9 cellular contexts compared by ENCODE assay signal in genomic region chr4:123564758-123565346, GRCh38.
DNase-seq lines count a peak whose midpoint lies in the region; ATAC-seq, FAIRE-seq and TF ChIP-seq lines count a peak whose summit lies in the region.
"Had no signal": no experiment of that assay in that cellular context is flagged by ENCODE, and none has a peak within 500 bp of the region (broad histone marks: within the 10 kb centered on the region; RNA-seq: fewer than 3 reads in every experiment).

No MANE protein-coding gene starts in this region.

- H2AFZ ChIP-seq in endothelial cell of umbilical vein (ENCODE audit: low read depth, low read length): no peak overlapping the region

- peaks cover 2 to 5% of the 10 kb centered on the region in 2 experiments for H3K27me3 ChIP-seq in endothelial cell of umbilical vein (ENCODE audit: control insufficient read depth in 2 of 2, insufficient read depth in 2 of 2, low read length in 2 of 2)
- no peaks in the 10 kb centered on the region for H3K27me3 ChIP-seq in upper lobe of right lung

- H4K20me1 ChIP-seq in endothelial cell of umbilical vein (replicated peaks; ENCODE audit: control insufficient read depth, extremely low read depth, insufficient read depth, low read length): no peaks in the 10 kb centered on the region

- H3K4me1 ChIP-seq in endothelial cell of umbilical vein (ENCODE audit: control insufficient read depth, extremely low read depth, insufficient read depth, low read length) (peaks cover 5% of the 10 kb centered on the region), upper lobe of right lung (no peaks in the 10 kb centered on the region)

- FAIRE-seq in GM19239 (lab: Jason Lieb, UNC) (peak; percentile 97), endothelial cell of umbilical vein (lab: Jason Lieb, UNC) (peak; percentile 79)

- peaks cover 3% of the 10 kb centered on the region for H3K9me3 Mint-ChIP-seq in activated CD4-positive, alpha-beta T cell treated with anti-CD3 and anti-CD28 coated beads, Interleukin-2, amount 10 ng/mL, durations not matched to agents 7 days and 5 days
- H3K9me3 Mint-ChIP-seq in naive thymus-derived CD8-positive, alpha-beta T cell: no peaks in the 10 kb centered on the region

- CTCF ChIA-PET in activated CD4-positive, alpha-beta T cell treated with anti-CD3 and anti-CD28 coated beads, Interleukin-2, amount 10 ng/mL, durations not matched to agents 7 days and 5 days (lab: Charles Lee): interaction anchor here (0.5 to 2.5 kb wide), 12 partner anchors 10 to 170 kb away, joined by 3 to 17 read pairs (median 3); no protein-coding TSS in a partner anchor
- CTCF ChIA-PET in endothelial cell of umbilical vein (lab: Charles Lee): interaction anchor here (0.5 to 3.2 kb wide), 41 partner anchors 10 to 547 kb away, joined by 3 to 30 read pairs (median 5); partner anchors contain the start of gene SPRY1

- no peak for TF ChIP-seq POLR2A in endothelial cell of umbilical vein (IDR thresholded peaks at IDR 0.05; ENCODE audit: low read depth, low read length)

- H3K9ac ChIP-seq in endothelial cell of umbilical vein (replicated peaks; ENCODE audit: extremely low read depth, insufficient read depth, low read length): no peak overlapping the region

- no peaks in the 10 kb centered on the region for H3K9me3 ChIP-seq in endothelial cell of umbilical vein (replicated peaks; ENCODE audit: control insufficient read depth, insufficient read depth, low read length)
- H3K9me3 ChIP-seq in upper lobe of right lung: no peaks in the 10 kb centered on the region

- BruUV-seq in endothelial cell of umbilical vein (replicated peaks; lab: Mats Ljungman, UMichigan): no TSS peak

- H3K9me1 ChIP-seq in endothelial cell of umbilical vein (replicated peaks; ENCODE audit: control insufficient read depth, extremely low read depth, insufficient read depth, low read length): no peaks in the 10 kb centered on the region

- dilution Hi-C loops in endothelial cell of umbilical vein (cut with MboI; ENCODE audit: extremely low pct_ligation_motif_present, low sequenced_read_pairs): no loop called here

- H3K4me1 Mint-ChIP-seq in activated CD4-positive, alpha-beta T cell treated with anti-CD3 and anti-CD28 coated beads, Interleukin-2, amount 10 ng/mL, durations not matched to agents 7 days and 5 days: peaks cover 1% of the 10 kb centered on the region
- H3K4me1 Mint-ChIP-seq in naive thymus-derived CD8-positive, alpha-beta T cell: peaks cover 2 to 6% (median 3%) of the 10 kb centered on the region in 4 donors

- H3K27me3 Mint-ChIP-seq in activated CD4-positive, alpha-beta T cell treated with anti-CD3 and anti-CD28 coated beads, Interleukin-2, amount 10 ng/mL, durations not matched to agents 7 days and 5 days: peaks cover 20% of the 10 kb centered on the region
- peaks cover 0 to 7% (median 0%) of the 10 kb centered on the region in 5 donors for H3K27me3 Mint-ChIP-seq in naive thymus-derived CD8-positive, alpha-beta T cell
- H3K27me3 Mint-ChIP-seq: activated naive CD4-positive, alpha-beta T cell treated with anti-CD3 and anti-CD28 coated beads, Interleukin-2, amount 50 U/mL, for 24 hours had no signal

- H3K4me2 ChIP-seq in endothelial cell of umbilical vein (ENCODE audit: insufficient read depth, low read length): no peak overlapping the region

- H3K4me3 ChIP-seq in endothelial cell of umbilical vein (replicated peaks in 1 of 3; ENCODE audit: insufficient read depth in 1 of 3, low read depth in 1 of 3, low read length in 3 of 3): no peak overlapping the region
- no peak overlapping the region for H3K4me3 ChIP-seq in upper lobe of right lung

- H3K4me3 Mint-ChIP-seq in activated CD4-positive, alpha-beta T cell treated with anti-CD3 and anti-CD28 coated beads, Interleukin-2, amount 10 ng/mL, durations not matched to agents 7 days and 5 days: no peak overlapping the region
- H3K4me3 Mint-ChIP-seq in naive thymus-derived CD8-positive, alpha-beta T cell: no peak overlapping the region
- H3K4me3 Mint-ChIP-seq: activated naive CD4-positive, alpha-beta T cell treated with anti-CD3 and anti-CD28 coated beads, Interleukin-2, amount 50 U/mL, for 24 hours had no signal

- ATAC-seq in HG03175 (IDR thresholded peaks at IDR 0.05; ENCODE audit: unreplicated experiment): peak; percentile 100
- peak; percentile 100 for ATAC-seq in naive thymus-derived CD8-positive, alpha-beta T cell
- ATAC-seq in upper lobe of right lung: peak; percentile 100

- intact Hi-C loops in endothelial cell of umbilical vein (cut with micrococcal nuclease): loop anchor here (1.0 to 5.0 kb wide), 6 partner anchors 52 to 546 kb away; no protein-coding TSS in a partner anchor
- intact Hi-C loops in upper lobe of right lung (cut with DNase I): no loop called here

- no peaks in the 10 kb centered on the region for H3K36me3 Mint-ChIP-seq in activated CD4-positive, alpha-beta T cell treated with anti-CD3 and anti-CD28 coated beads, Interleukin-2, amount 10 ng/mL, durations not matched to agents 7 days and 5 days (ENCODE audit: low read depth)
- H3K36me3 Mint-ChIP-seq in naive thymus-derived CD8-positive, alpha-beta T cell: no peaks in the 10 kb centered on the region
- H3K36me3 Mint-ChIP-seq: activated naive CD4-positive, alpha-beta T cell treated with anti-CD3 and anti-CD28 coated beads, Interleukin-2, amount 50 U/mL, for 24 hours had no signal

- TF ChIP-seq CTCF in endothelial cell of umbilical vein (IDR thresholded peaks at IDR 0.05; ENCODE audit: extremely low read depth in 1 of 2, insufficient read depth in 1 of 2, low read depth in 1 of 2, low read length in 2 of 2) (peak; percentile 81 to 84), upper lobe of right lung (IDR thresholded peaks at IDR 0.05) (peak; percentile 81)

- H3K36me3 ChIP-seq in endothelial cell of umbilical vein (ENCODE audit: control insufficient read depth in 2 of 2, extremely low read depth in 1 of 2, insufficient read depth in 2 of 2, low read length in 2 of 2) (no peaks in the 10 kb centered on the region), upper lobe of right lung (no peaks in the 10 kb centered on the region)

- POLR2A ChIA-PET in activated CD4-positive, alpha-beta T cell treated with anti-CD3 and anti-CD28 coated beads, Interleukin-2, amount 10 ng/mL, durations not matched to agents 7 days and 5 days (lab: Charles Lee): no interaction called here
- POLR2A ChIA-PET in endothelial cell of umbilical vein (lab: Charles Lee): no interaction called here
- POLR2A ChIA-PET in naive thymus-derived CD8-positive, alpha-beta T cell (lab: Charles Lee): no interaction called here

- H3K79me2 ChIP-seq in endothelial cell of umbilical vein (ENCODE audit: control insufficient read depth, insufficient read depth, low read length): no peaks in the 10 kb centered on the region

- DNase-seq in COLO668 (lab: John Stamatoyannopoulos, UW; ENCODE audit: unreplicated experiment) (peak; percentile 55), GM19239 (ENCODE audit: insufficient read length, low spot score) (peak; percentile 69), NCI-H2227 treated with DMSO at 0.1 percent for 48 hours (lab: John Stamatoyannopoulos, UW) (peak; percentile 4), endothelial cell of umbilical vein (ENCODE audit: low read depth, low spot score) (peak; percentile 74), upper lobe of right lung (no peak)
- DNase-seq in activated CD4-positive, alpha-beta T cell treated with anti-CD3 and anti-CD28 coated beads, Interleukin-2, amount 10 ng/mL, durations not matched to agents 7 days and 5 days: peak; percentile 69
- DNase-seq in naive thymus-derived CD8-positive, alpha-beta T cell: peak; percentile 7 to 76 (median 56)

- H3K27ac ChIP-seq in endothelial cell of umbilical vein (ENCODE audit: insufficient read depth, low read depth, low read length): no peak overlapping the region
- H3K27ac ChIP-seq in upper lobe of right lung: no peak overlapping the region

- no peak overlapping the region for H3K27ac Mint-ChIP-seq in activated CD4-positive, alpha-beta T cell treated with anti-CD3 and anti-CD28 coated beads, Interleukin-2, amount 10 ng/mL, durations not matched to agents 7 days and 5 days
- peak overlapping the region in 2 of 10 donors; percentile 1 to 5 for H3K27ac Mint-ChIP-seq in naive thymus-derived CD8-positive, alpha-beta T cell
- H3K27ac Mint-ChIP-seq: activated naive CD4-positive, alpha-beta T cell treated with anti-CD3 and anti-CD28 coated beads, Interleukin-2, amount 50 U/mL, for 24 hours had no signal

TF ChIP-seq in endothelial cell of umbilical vein, 7 proteins besides CTCF, POLR2A, EP300 and RAD21:
- no peak for TF ChIP-seq MAX (IDR thresholded peaks at IDR 0.05; ENCODE audit: insufficient read depth, insufficient read length)
- no peak for TF ChIP-seq MYC (IDR thresholded peaks at IDR 0.05; ENCODE audit: low read depth, low read length)
- no peak for TF ChIP-seq FOS (IDR thresholded peaks at IDR 0.05; ENCODE audit: borderline replicate concordance, insufficient read depth, low read length)
- no peak for TF ChIP-seq JUN (IDR thresholded peaks at IDR 0.05; ENCODE audit: borderline replicate concordance, insufficient read depth, insufficient read length, low read depth)
- peak; percentile 15 for TF ChIP-seq GATA2 (IDR thresholded peaks at IDR 0.05; ENCODE audit: insufficient read depth, insufficient read length, low read depth, low read length)
- no peak for TF ChIP-seq POLR2AphosphoS5 (IDR thresholded peaks at IDR 0.05; ENCODE audit: insufficient read depth, low read depth, low read length)
- no peak for TF ChIP-seq EZH2 (IDR thresholded peaks at IDR 0.05; ENCODE audit: borderline replicate concordance, low read depth, low read length, severe bottlenecking)
